3 cellular contexts compared by ENCODE assay signal in the genomic region with DNA sequence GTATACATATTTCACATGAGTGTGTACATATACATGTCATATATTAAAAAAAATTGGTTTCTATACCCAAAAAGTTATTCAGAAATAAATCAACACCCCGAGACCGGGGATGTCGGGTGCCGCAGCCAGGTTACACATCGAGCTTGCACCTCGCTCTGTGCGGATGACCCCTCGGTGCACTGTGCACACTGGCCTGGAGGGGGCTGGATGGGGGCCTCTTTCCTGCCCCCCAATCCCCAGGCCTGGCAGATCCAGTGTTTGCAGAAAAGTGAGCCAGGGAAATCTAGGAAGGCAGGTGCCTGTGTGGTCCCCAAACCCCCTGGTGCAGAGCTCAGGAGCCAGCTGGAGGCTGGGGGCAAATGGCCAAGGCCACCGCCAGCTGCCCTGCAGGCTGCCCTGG.
TF ChIP-seq lines count a peak whose summit lies in the region.

No MANE protein-coding gene starts in this region.

TF ChIP-seq in SK-N-SH, 30 proteins besides CTCF, POLR2A, EP300 and RAD21 (continued from another document):
- TF ChIP-seq, protein P1, sequence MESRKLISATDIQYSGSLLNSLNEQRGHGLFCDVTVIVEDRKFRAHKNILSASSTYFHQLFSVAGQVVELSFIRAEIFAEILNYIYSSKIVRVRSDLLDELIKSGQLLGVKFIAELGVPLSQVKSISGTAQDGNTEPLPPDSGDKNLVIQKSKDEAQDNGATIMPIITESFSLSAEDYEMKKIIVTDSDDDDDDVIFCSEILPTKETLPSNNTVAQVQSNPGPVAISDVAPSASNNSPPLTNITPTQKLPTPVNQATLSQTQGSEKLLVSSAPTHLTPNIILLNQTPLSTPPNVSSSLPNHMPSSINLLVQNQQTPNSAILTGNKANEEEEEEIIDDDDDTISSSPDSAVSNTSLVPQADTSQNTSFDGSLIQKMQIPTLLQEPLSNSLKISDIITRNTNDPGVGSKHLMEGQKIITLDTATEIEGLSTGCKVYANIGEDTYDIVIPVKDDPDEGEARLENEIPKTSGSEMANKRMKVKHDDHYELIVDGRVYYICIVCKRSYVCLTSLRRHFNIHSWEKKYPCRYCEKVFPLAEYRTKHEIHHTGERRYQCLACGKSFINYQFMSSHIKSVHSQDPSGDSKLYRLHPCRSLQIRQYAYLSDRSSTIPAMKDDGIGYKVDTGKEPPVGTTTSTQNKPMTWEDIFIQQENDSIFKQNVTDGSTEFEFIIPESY (IDR thresholded peaks at IDR 0.05; ENCODE audit: borderline replicate concordance, low read depth): no peak
- no peak for TF ChIP-seq RCOR1 (IDR thresholded peaks at IDR 0.05; ENCODE audit: low read length)
TF ChIP-seq in SK-N-SH: peak in this region for 0.

TF ChIP-seq in SK-N-SH treated with all-trans-retinoic acid at 6 μM for 48 hours, 23 proteins besides CTCF, POLR2A, EP300 and RAD21 (continued from another document):
- TF ChIP-seq, protein P2, sequence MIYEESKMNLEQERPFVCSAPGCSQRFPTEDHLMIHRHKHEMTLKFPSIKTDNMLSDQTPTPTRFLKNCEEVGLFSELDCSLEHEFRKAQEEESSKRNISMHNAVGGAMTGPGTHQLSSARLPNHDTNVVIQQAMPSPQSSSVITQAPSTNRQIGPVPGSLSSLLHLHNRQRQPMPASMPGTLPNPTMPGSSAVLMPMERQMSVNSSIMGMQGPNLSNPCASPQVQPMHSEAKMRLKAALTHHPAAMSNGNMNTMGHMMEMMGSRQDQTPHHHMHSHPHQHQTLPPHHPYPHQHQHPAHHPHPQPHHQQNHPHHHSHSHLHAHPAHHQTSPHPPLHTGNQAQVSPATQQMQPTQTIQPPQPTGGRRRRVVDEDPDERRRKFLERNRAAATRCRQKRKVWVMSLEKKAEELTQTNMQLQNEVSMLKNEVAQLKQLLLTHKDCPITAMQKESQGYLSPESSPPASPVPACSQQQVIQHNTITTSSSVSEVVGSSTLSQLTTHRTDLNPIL (CRISPR knock-in tag; IDR thresholded peaks at IDR 0.05; ENCODE audit: low read depth): no peak
- TF ChIP-seq TCF4 (CRISPR knock-in tag; IDR thresholded peaks at IDR 0.05; ENCODE audit: borderline replicate concordance): no peak
- TF ChIP-seq TOX (CRISPR knock-in tag; IDR thresholded peaks at IDR 0.05; ENCODE audit: borderline replicate concordance): no peak
- no peak for TF ChIP-seq ESRRG (CRISPR knock-in tag; IDR thresholded peaks at IDR 0.05)
- no peak for TF ChIP-seq ARNTL (CRISPR knock-in tag; IDR thresholded peaks at IDR 0.05; ENCODE audit: borderline replicate concordance, low read depth)
TF ChIP-seq in SK-N-SH treated with all-trans-retinoic acid at 6 μM for 48 hours: peak in this region for 0.

TF ChIP-seq in WTC11, 78 proteins besides CTCF, POLR2A, EP300 and RAD21 (continued from another document):
- TF ChIP-seq, protein P3, sequence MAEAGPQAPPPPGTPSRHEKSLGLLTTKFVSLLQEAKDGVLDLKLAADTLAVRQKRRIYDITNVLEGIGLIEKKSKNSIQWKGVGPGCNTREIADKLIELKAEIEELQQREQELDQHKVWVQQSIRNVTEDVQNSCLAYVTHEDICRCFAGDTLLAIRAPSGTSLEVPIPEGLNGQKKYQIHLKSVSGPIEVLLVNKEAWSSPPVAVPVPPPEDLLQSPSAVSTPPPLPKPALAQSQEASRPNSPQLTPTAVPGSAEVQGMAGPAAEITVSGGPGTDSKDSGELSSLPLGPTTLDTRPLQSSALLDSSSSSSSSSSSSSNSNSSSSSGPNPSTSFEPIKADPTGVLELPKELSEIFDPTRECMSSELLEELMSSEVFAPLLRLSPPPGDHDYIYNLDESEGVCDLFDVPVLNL (CRISPR knock-in tag; IDR thresholded peaks at IDR 0.05; ENCODE audit: borderline replicate concordance, low read depth): no peak
- TF ChIP-seq FOXP1 (CRISPR knock-in tag; IDR thresholded peaks at IDR 0.05; ENCODE audit: borderline replicate concordance) (no peak), MXD4 (CRISPR knock-in tag; IDR thresholded peaks at IDR 0.05; ENCODE audit: borderline replicate concordance) (no peak), PRRX2 (CRISPR knock-in tag; IDR thresholded peaks at IDR 0.05) (no peak), CREB1 (CRISPR knock-in tag; IDR thresholded peaks at IDR 0.05) (no peak)
